Comparison of ENCODE assay signal across 8 cellular contexts in the genomic region with DNA sequence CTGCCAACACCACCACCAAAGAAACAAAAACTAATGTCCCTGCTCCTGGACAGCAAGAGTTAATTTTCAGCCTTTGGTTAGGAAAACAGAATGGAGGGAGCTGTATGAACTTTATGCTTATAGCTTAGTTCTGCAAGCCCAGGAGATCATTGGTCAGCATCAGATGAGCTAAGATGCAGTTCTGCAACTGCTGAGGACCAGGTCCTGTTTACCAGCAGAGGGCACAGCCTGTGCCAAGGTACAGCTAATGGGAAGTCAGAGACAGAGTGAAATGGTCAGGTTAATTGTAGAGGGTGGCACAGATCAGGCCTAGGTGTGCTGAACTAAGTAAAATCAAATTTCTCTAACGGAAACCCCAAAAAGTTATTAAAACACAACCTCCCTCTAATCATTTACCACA.
A peak's percentile ranks its signal among the peaks of the same experiment; 100 is the strongest.
DNase-seq lines count a peak whose midpoint lies in the region; ATAC-seq and TF ChIP-seq lines count a peak whose summit lies in the region.

No MANE protein-coding gene starts in this region.

- no peaks in the 10 kb centered on the region for H3K9me3 Mint-ChIP-seq in neural progenitor cell
- no peaks in the 10 kb centered on the region for H3K9me3 Mint-ChIP-seq in activated naive CD4-positive, alpha-beta T cell treated with anti-CD3 and anti-CD28 coated beads, Interleukin-2, amount 50 U/mL, for 72 hours

- TF ChIP-seq CTCF in neural progenitor cell (IDR thresholded peaks at IDR 0.05) = peak; percentile 23

- peaks cover 6% of the 10 kb centered on the region for H3K4me1 Mint-ChIP-seq in neural progenitor cell

- peaks cover 38% of the 10 kb centered on the region for H4K20me1 ChIP-seq in neural progenitor cell (ENCODE audit: low read depth)

- in situ Hi-C loops in T47D (cut with HindIII; ENCODE audit: low pct_unique_long_range_greater_than_20kb, low sequenced_read_pairs) = no loop called here

- peaks cover under 1% of the 10 kb centered on the region for H3K27me3 Mint-ChIP-seq in neural progenitor cell (ENCODE audit: insufficient read depth, low read depth)

- H2AFZ ChIP-seq in neural progenitor cell (replicated peaks) = no peak overlapping the region

- H3K4me2 ChIP-seq in neural progenitor cell = no peak overlapping the region

- H3K27me3 ChIP-seq in neural progenitor cell = no peaks in the 10 kb centered on the region

- H3K36me3 ChIP-seq in neural progenitor cell = no peaks in the 10 kb centered on the region

- DNase-seq in T47D (ENCODE audit: low read depth in 1 of 2, low spot score in 1 of 2) (peak; percentile 5 to 49), neural progenitor cell (ENCODE audit: low spot score) (no peak), NCI-H2227 treated with DMSO at 0.1 percent for 48 hours (lab: John Stamatoyannopoulos, UW) (no peak)
- no peak for DNase-seq in activated naive CD4-positive, alpha-beta T cell treated with anti-CD3 and anti-CD28 coated beads, Interleukin-2, amount 50 U/mL, for 72 hours (ENCODE audit: low spot score in 2 of 2)

- no peak overlapping the region for H3K4me3 ChIP-seq in neural progenitor cell

- H3K9me3 ChIP-seq in neural progenitor cell (ENCODE audit: low read depth) = no peaks in the 10 kb centered on the region

- ATAC-seq in GM18498 (IDR thresholded peaks at IDR 0.05; ENCODE audit: unreplicated experiment) = peak; percentile 55
- peak; percentile 62 for ATAC-seq in HG03097 (IDR thresholded peaks at IDR 0.05; ENCODE audit: low FRiP score, unreplicated experiment)
- ATAC-seq in GM21515 (IDR thresholded peaks at IDR 0.05; ENCODE audit: unreplicated experiment) = no peak
- no peak for ATAC-seq in activated naive CD4-positive, alpha-beta T cell treated with anti-CD3 and anti-CD28 coated beads, Interleukin-2, amount 50 U/mL, for 72 hours
- no peak for ATAC-seq in GM18519 (IDR thresholded peaks at IDR 0.05; ENCODE audit: low FRiP score, unreplicated experiment)

- H3K36me3 Mint-ChIP-seq in neural progenitor cell = no peaks in the 10 kb centered on the region
- no peaks in the 10 kb centered on the region for H3K36me3 Mint-ChIP-seq in activated naive CD4-positive, alpha-beta T cell treated with anti-CD3 and anti-CD28 coated beads, Interleukin-2, amount 50 U/mL, for 72 hours

- no peak overlapping the region for H3K27ac Mint-ChIP-seq in neural progenitor cell
- H3K27ac Mint-ChIP-seq in activated naive CD4-positive, alpha-beta T cell treated with anti-CD3 and anti-CD28 coated beads, Interleukin-2, amount 50 U/mL, for 72 hours = no peak overlapping the region

- no peaks in the 10 kb centered on the region for H3K4me1 ChIP-seq in neural progenitor cell

- peaks cover 97% of the 10 kb centered on the region for H3K79me2 ChIP-seq in neural progenitor cell (ENCODE audit: low read depth)

- no peak overlapping the region for H3K9ac ChIP-seq in neural progenitor cell

- H3K27ac ChIP-seq in neural progenitor cell = no peak overlapping the region

- H3F3A ChIP-seq in neural progenitor cell (ENCODE audit: low read depth) = no peaks in the 10 kb centered on the region

- H3K4me3 Mint-ChIP-seq in neural progenitor cell = no peak overlapping the region

Comparison
In these comparisons a context has a peak if more than half of its experiments do, and no peak if none do; other contexts are left out.
1. ATAC-seq: peak in GM18498 (single experiment) and HG03097 (single experiment); none in GM21515 (single experiment), activated naive CD4-positive, alpha-beta T cell treated with anti-CD3 and anti-CD28 coated beads, Interleukin-2, amount 50 U/mL, for 72 hours (0 of 2) and GM18519 (single experiment).
2. DNase-seq: peak in T47D (2 of 2); none in neural progenitor cell (single experiment), NCI-H2227 treated with DMSO at 0.1 percent for 48 hours (single experiment) and activated naive CD4-positive, alpha-beta T cell treated with anti-CD3 and anti-CD28 coated beads, Interleukin-2, amount 50 U/mL, for 72 hours (0 of 2).